2 cellular contexts compared by ENCODE assay signal in genomic region chr1:177165069-177165439, GRCh38.
TF ChIP-seq lines count a peak whose summit lies in the region.

No MANE protein-coding gene starts in this region.

TF ChIP-seq in GM23338, 12 proteins besides CTCF, POLR2A, EP300 and RAD21 (continued from another document):
- no peak for TF ChIP-seq ZNF462 (CRISPR knock-in tag; IDR thresholded peaks at IDR 0.05)
TF ChIP-seq in GM23338: peak in this region for 1.

TF ChIP-seq in WTC11, 78 proteins besides CTCF, POLR2A, EP300 and RAD21:
- TF ChIP-seq E2F1 (CRISPR knock-in tag; IDR thresholded peaks at IDR 0.05) (no peak), CDX4 (CRISPR knock-in tag; IDR thresholded peaks at IDR 0.05; ENCODE audit: borderline replicate concordance) (no peak), MAX (CRISPR knock-in tag; IDR thresholded peaks at IDR 0.05) (no peak), ATF3 (CRISPR knock-in tag; conservative IDR thresholded peaks at IDR 0.05) (no peak), OVOL2 (CRISPR knock-in tag; IDR thresholded peaks at IDR 0.05; ENCODE audit: borderline replicate concordance) (no peak), SP1 (CRISPR knock-in tag; conservative IDR thresholded peaks at IDR 0.05) (no peak), ZNF512 (CRISPR knock-in tag; IDR thresholded peaks at IDR 0.05; ENCODE audit: borderline replicate concordance) (no peak), HMGXB4 (CRISPR knock-in tag; IDR thresholded peaks at IDR 0.05) (no peak), NR2C2 (CRISPR knock-in tag; IDR thresholded peaks at IDR 0.05) (no peak)
